Comparison of ENCODE assay signal across 2 cellular contexts in genomic region chr6:25389501-25389900, GRCh38.
TF ChIP-seq lines count a peak whose summit lies in the region.

No MANE protein-coding gene starts in this region.

TF ChIP-seq in endothelial cell of umbilical vein, 7 proteins besides CTCF, POLR2A, EP300 and RAD21:
- peak; percentile 48 for TF ChIP-seq JUN (IDR thresholded peaks at IDR 0.05; ENCODE audit: borderline replicate concordance, insufficient read depth, insufficient read length, low read depth)
- no peak for TF ChIP-seq GATA2 (IDR thresholded peaks at IDR 0.05; ENCODE audit: insufficient read depth, insufficient read length, low read depth, low read length)

TF ChIP-seq in SK-N-SH treated with all-trans-retinoic acid at 6 μM for 48 hours, 23 proteins besides CTCF, POLR2A, EP300 and RAD21:
- TF ChIP-seq ISL1 (CRISPR knock-in tag; IDR thresholded peaks at IDR 0.05): no peak
- TF ChIP-seq CSDC2 (CRISPR knock-in tag; IDR thresholded peaks at IDR 0.05): no peak
- TF ChIP-seq OSR1 (CRISPR knock-in tag; IDR thresholded peaks at IDR 0.05): no peak
- no peak for TF ChIP-seq GLIS3 (CRISPR knock-in tag; IDR thresholded peaks at IDR 0.05)
- TF ChIP-seq PPARA (CRISPR knock-in tag; IDR thresholded peaks at IDR 0.05; ENCODE audit: borderline replicate concordance): no peak
- TF ChIP-seq CREB5 (CRISPR knock-in tag; IDR thresholded peaks at IDR 0.05; ENCODE audit: low read depth): no peak
- no peak for TF ChIP-seq ZNF70 (CRISPR knock-in tag; IDR thresholded peaks at IDR 0.05)
- no peak for TF ChIP-seq ZNF565 (CRISPR knock-in tag; conservative IDR thresholded peaks at IDR 0.05; ENCODE audit: low read depth)
- TF ChIP-seq ZC3H10 (CRISPR knock-in tag; IDR thresholded peaks at IDR 0.05): no peak
- no peak for TF ChIP-seq ZFP3 (CRISPR knock-in tag; IDR thresholded peaks at IDR 0.05)
- TF ChIP-seq TSHZ2 (CRISPR knock-in tag; IDR thresholded peaks at IDR 0.05): no peak
- no peak for TF ChIP-seq ZFP30 (CRISPR knock-in tag; IDR thresholded peaks at IDR 0.05)
- TF ChIP-seq RARB (CRISPR knock-in tag; IDR thresholded peaks at IDR 0.05): no peak
- TF ChIP-seq ESRRG (CRISPR knock-in tag; IDR thresholded peaks at IDR 0.05): no peak
- no peak for TF ChIP-seq ZNF8 (CRISPR knock-in tag; IDR thresholded peaks at IDR 0.05)
